Comparison of ENCODE assay signal across 14 cellular contexts in genomic region chr6:3415490-3415889, GRCh38. TPM values are rescaled to one million over a fixed set of nuclear protein-coding genes. Genes with fewer than 3 reads are reported as not detected.
A peak's percentile ranks its signal among the peaks of the same experiment; 100 is the strongest.
DNase-seq lines count a peak whose midpoint lies in the region; ATAC-seq and TF ChIP-seq lines count a peak whose summit lies in the region.
"Had no signal": no experiment of that assay in that cellular context is flagged by ENCODE, and none has a peak within 500 bp of the region (broad histone marks: within the 10 kb centered on the region; RNA-seq: fewer than 3 reads in every experiment).

No MANE protein-coding gene starts in this region.

- peak overlapping the region; percentile 38; the same call in 1 of the 2 replicates for H2AFZ ChIP-seq in KMS-11 (ENCODE audit: low read depth)

- H3K9ac ChIP-seq in KMS-11, result peak overlapping the region; percentile 16; the same call in 1 of the 2 replicates
- H3K9ac ChIP-seq: BLaER1 treated with 17β-estradiol and CSF1 and Interleukin-3, amounts not matched to agents 10 nM and 100 nM had no signal

- peaks cover 81% of the 10 kb centered on the region for H3K4me1 Mint-ChIP-seq in WTC11
- H3K4me1 Mint-ChIP-seq in glutamatergic neuron (ENCODE audit: low read depth, unreplicated experiment), result peaks cover 57% of the 10 kb centered on the region
- peaks cover 52% of the 10 kb centered on the region for H3K4me1 Mint-ChIP-seq in type B pancreatic cell (ENCODE audit: unreplicated experiment)

- CTCF ChIA-PET in WTC11 (lab: Charles Lee), result interaction anchor here (0.7 to 1.8 kb wide), 23 partner anchors 8 to 677 kb away, joined by 3 to 14 read pairs (median 3); partner anchors contain the start of gene SLC22A23

- H3K4me1 ChIP-seq in KMS-11 (ENCODE audit: low read depth, poor library complexity, severe bottlenecking), result peaks cover 68% of the 10 kb centered on the region

- no peak for DNase-seq in WTC11 (ENCODE audit: low spot score)
- no peak for DNase-seq in glutamatergic neuron
- no peak for DNase-seq in type B pancreatic cell (ENCODE audit: extremely low spot score, unreplicated experiment)
- no peak for DNase-seq in GM19240 (ENCODE audit: insufficient read length, low spot score)
- no peak for DNase-seq in stimulated activated naive CD8-positive, alpha-beta T cell treated with anti-CD3 and anti-CD28 coated beads, Interleukin-15, Interleukin-2, amounts not matched to agents 100 U/mL and 50 U/mL, for 24 hours
- DNase-seq in RPMI8226, result no peak
- DNase-seq: COR-L47, GOT3 had no signal

- no peaks in the 10 kb centered on the region for H3K27me3 ChIP-seq in KMS-11 (ENCODE audit: insufficient read depth, low read depth)
- H3K27me3 ChIP-seq: BLaER1 treated with 17β-estradiol and CSF1 and Interleukin-3, amounts not matched to agents 10 nM and 100 nM had no signal

- H4K20me1 ChIP-seq in KMS-11 (ENCODE audit: insufficient read depth), result no peaks in the 10 kb centered on the region
- H4K20me1 ChIP-seq: BLaER1 treated with 17β-estradiol and CSF1 and Interleukin-3, amounts not matched to agents 10 nM and 100 nM had no signal

- H3K27ac ChIP-seq in KMS-11, result peak overlapping the region; percentile 61
- H3K27ac ChIP-seq: BLaER1 treated with 17β-estradiol and CSF1 and Interleukin-3, amounts not matched to agents 10 nM and 100 nM had no signal

- H3K4me3 Mint-ChIP-seq in WTC11 (no peak overlapping the region), glutamatergic neuron (ENCODE audit: unreplicated experiment) (peak overlapping the region; percentile 4), type B pancreatic cell (no peak overlapping the region)
- H3K4me3 Mint-ChIP-seq: B cell, IgD-negative memory B cell had no signal

- ATAC-seq in WTC11, result no peak
- no peak for ATAC-seq in stimulated activated naive CD8-positive, alpha-beta T cell treated with anti-CD3 and anti-CD28 coated beads, Interleukin-15, Interleukin-2, amounts not matched to agents 100 U/mL and 50 U/mL, for 24 hours
- ATAC-seq: HepG2 had no signal

- no peaks in the 10 kb centered on the region for H3K36me3 ChIP-seq in KMS-11 (ENCODE audit: insufficient read depth)
- H3K36me3 ChIP-seq: BLaER1 treated with 17β-estradiol and CSF1 and Interleukin-3, amounts not matched to agents 10 nM and 100 nM had no signal

- H3K4me3 ChIP-seq in KMS-11 (IDR thresholded peaks at IDR 0.05; ENCODE audit: insufficient read depth, low read depth, low read length), result no peak overlapping the region
- H3K4me3 ChIP-seq: BLaER1 treated with 17β-estradiol and CSF1 and Interleukin-3, amounts not matched to agents 10 nM and 100 nM had no signal

- POLR2A ChIA-PET in WTC11 (lab: Charles Lee), result interaction anchor here (1.0 kb wide), 1 partner anchor 41 kb away, joined by 3 read pairs; the partner anchor contains the start of gene SLC22A23

- H3K36me3 Mint-ChIP-seq in WTC11, result peaks cover 24% of the 10 kb centered on the region
- peaks cover 7% of the 10 kb centered on the region for H3K36me3 Mint-ChIP-seq in glutamatergic neuron (ENCODE audit: unreplicated experiment)
- H3K36me3 Mint-ChIP-seq in type B pancreatic cell, result peaks cover 26% of the 10 kb centered on the region
- H3K36me3 Mint-ChIP-seq: CD8-positive, alpha-beta memory T cell; IgD-negative memory B cell had no signal

- H3K27me3 Mint-ChIP-seq in WTC11 (ENCODE audit: low read depth), result no peaks in the 10 kb centered on the region
- peaks cover 2% of the 10 kb centered on the region for H3K27me3 Mint-ChIP-seq in glutamatergic neuron (ENCODE audit: unreplicated experiment)
- no peaks in the 10 kb centered on the region for H3K27me3 Mint-ChIP-seq in type B pancreatic cell

- TF ChIP-seq CTCF in KMS-11 (conservative IDR thresholded peaks at IDR 0.05; ENCODE audit: low read depth, low read length) (no peak), WTC11 (IDR thresholded peaks at IDR 0.05) (no peak), glutamatergic neuron (IDR thresholded peaks at IDR 0.05; ENCODE audit: partially characterized antibody, unreplicated experiment) (no peak), type B pancreatic cell (conservative IDR thresholded peaks at IDR 0.05) (no peak)

- H3K9me3 Mint-ChIP-seq in WTC11 (peaks cover 11% of the 10 kb centered on the region), glutamatergic neuron (ENCODE audit: unreplicated experiment) (peaks cover 3% of the 10 kb centered on the region), type B pancreatic cell (peaks cover 9% of the 10 kb centered on the region)

- H3K27ac Mint-ChIP-seq in WTC11 (peak overlapping the region; percentile 94), glutamatergic neuron (ENCODE audit: unreplicated experiment) (no peak overlapping the region), type B pancreatic cell (peak overlapping the region; percentile 14)
- H3K27ac Mint-ChIP-seq: B cell; CD8-positive, alpha-beta memory T cell; IgD-negative memory B cell had no signal

- H3K79me2 ChIP-seq in KMS-11 (ENCODE audit: insufficient read depth, low read depth), result no peaks in the 10 kb centered on the region

- peak overlapping the region; percentile 86 for H3K4me2 ChIP-seq in KMS-11

TF ChIP-seq in WTC11, 78 proteins besides CTCF, POLR2A, EP300 and RAD21 (continues in another document):
- TF ChIP-seq MLX (CRISPR knock-in tag; IDR thresholded peaks at IDR 0.05), result no peak
- no peak for TF ChIP-seq E2F4 (CRISPR knock-in tag; IDR thresholded peaks at IDR 0.05; ENCODE audit: borderline replicate concordance, low read depth)
- no peak for TF ChIP-seq FOXK1 (CRISPR knock-in tag; IDR thresholded peaks at IDR 0.05)
- TF ChIP-seq JAZF1 (CRISPR knock-in tag; IDR thresholded peaks at IDR 0.05), result no peak
- no peak for TF ChIP-seq NFATC4 (CRISPR knock-in tag; IDR thresholded peaks at IDR 0.05)
- TF ChIP-seq IRF1 (CRISPR knock-in tag; IDR thresholded peaks at IDR 0.05), result no peak
- TF ChIP-seq STAT6 (CRISPR knock-in tag; conservative IDR thresholded peaks at IDR 0.05; ENCODE audit: low read depth), result no peak
- no peak for TF ChIP-seq ZNF263 (CRISPR knock-in tag; IDR thresholded peaks at IDR 0.05; ENCODE audit: low read depth)
- TF ChIP-seq ZNF416 (CRISPR knock-in tag; IDR thresholded peaks at IDR 0.05), result no peak
- no peak for TF ChIP-seq FOXJ3 (CRISPR knock-in tag; IDR thresholded peaks at IDR 0.05; ENCODE audit: borderline replicate concordance)
- no peak for TF ChIP-seq ZNF425 (CRISPR knock-in tag; conservative IDR thresholded peaks at IDR 0.05)

RNA-seq across cellular contexts. Expression of gene SLC22A23, which starts 41.4 kb away (rescaled TPM):
- total RNA-seq in WTC11 (2021) (33.6 to 38.2 TPM (median 33.8 TPM) in 3 replicates), glutamatergic neuron (ENCODE audit: unreplicated experiment) (102 TPM), type B pancreatic cell (ENCODE audit: low replicate concordance) (36.6 and 52.7 TPM in 2 replicates)
